ENCODE assay signal across 18 cellular contexts in genomic region chr4:94613248-94613647, GRCh38.
A peak's percentile ranks its signal among the peaks of the same experiment; 100 is the strongest.
DNase-seq lines count a peak whose midpoint lies in the region; ATAC-seq, FAIRE-seq and TF ChIP-seq lines count a peak whose summit lies in the region.
"Had no signal": no experiment of that assay in that cellular context is flagged by ENCODE, and none has a peak within 500 bp of the region (broad histone marks: within the 10 kb centered on the region; RNA-seq: fewer than 3 reads in every experiment).

No MANE protein-coding gene starts in this region.

- H3K27ac ChIP-seq in A549 (no peak overlapping the region), IMR-90 (ENCODE audit: insufficient read depth, low read length) (no peak overlapping the region), pancreas (no peak overlapping the region), colonic mucosa (no peak overlapping the region)
- H3K27ac ChIP-seq: C4-2B had no signal

- no peak overlapping the region for H2BK15ac ChIP-seq in IMR-90 (ENCODE audit: low read depth, low read length)

- H3K4me1 ChIP-seq in A549 (peaks cover 28% of the 10 kb centered on the region; the same call in 2 of the 3 replicates), IMR-90 (ENCODE audit: control insufficient read depth, insufficient read depth, low read length) (peaks cover 2% of the 10 kb centered on the region), pancreas (peaks cover 0 to 5% (median 0%) of the 10 kb centered on the region in 3 donors), colonic mucosa (no peaks in the 10 kb centered on the region)
- H3K4me1 ChIP-seq: BE2C, HAP-1 had no signal

- dilution Hi-C loops in IMR-90 (cut with HindIII; ENCODE audit: low sequenced_read_pairs, unreplicated experiment): no loop called here

- TF ChIP-seq EP300 in A549 (IDR thresholded peaks at IDR 0.05): no peak

- no peak overlapping the region for H2AK5ac ChIP-seq in IMR-90 (ENCODE audit: low read depth, low read length)

- TF ChIP-seq CTCF in A549 (IDR thresholded peaks at IDR 0.05) (no peak), IMR-90 (conservative IDR thresholded peaks at IDR 0.05; ENCODE audit: low read depth, low read length) (no peak), fibroblast of villous mesenchyme (IDR thresholded peaks at IDR 0.05; ENCODE audit: insufficient read depth, low read depth, low read length) (no peak), pancreas (IDR thresholded peaks at IDR 0.05) (no peak), colonic mucosa (IDR thresholded peaks at IDR 0.05) (no peak)

- FAIRE-seq in A549 (lab: Jason Lieb, UNC) (no peak), pancreas (lab: Jason Lieb, UNC) (peak; percentile 65)
- FAIRE-seq: D721Med, GM12891 had no signal

- no peak overlapping the region for H3K18ac ChIP-seq in IMR-90 (ENCODE audit: low read depth, low read length)

- no peak overlapping the region for H2BK20ac ChIP-seq in IMR-90 (ENCODE audit: low read depth, low read length)

- H4K91ac ChIP-seq in IMR-90 (ENCODE audit: insufficient read depth, low read depth, low read length): no peak overlapping the region

- H3K14ac ChIP-seq in IMR-90 (replicated peaks; ENCODE audit: low read depth, low read length): no peak overlapping the region

- intact Hi-C loops in IMR-90 (cut with micrococcal nuclease): no loop called here
- intact Hi-C loops in pancreas (cut with DNase I): no loop called here
- intact Hi-C loops in colonic mucosa (cut with DNase I): no loop called here

- TF ChIP-seq POLR2A in A549 (IDR thresholded peaks at IDR 0.05; ENCODE audit: low read length) (no peak), IMR-90 (IDR thresholded peaks at IDR 0.05; ENCODE audit: low read depth, low read length) (no peak)

- POLR2A ChIA-PET in A549 (lab: Yijun Ruan, JAX) (no interaction called here), IMR-90 (lab: Charles Lee; ENCODE audit: unreplicated experiment) (no interaction called here)

- H3K9me1 ChIP-seq in IMR-90 (ENCODE audit: insufficient read depth, low read length): peaks cover 10% of the 10 kb centered on the region

- no peak for TF ChIP-seq RAD21 in A549 (conservative IDR thresholded peaks at IDR 0.05 in 1 of 2, IDR thresholded peaks at IDR 0.05 in 1 of 2)
- TF ChIP-seq RAD21 in IMR-90 (IDR thresholded peaks at IDR 0.05; ENCODE audit: low read length): no peak

- H3K27me3 ChIP-seq in IMR-90 (ENCODE audit: control insufficient read depth, insufficient read depth, low read length): no peaks in the 10 kb centered on the region
- H3K27me3 ChIP-seq in pancreas: no peaks in the 10 kb centered on the region
- H3K27me3 ChIP-seq in colonic mucosa: no peaks in the 10 kb centered on the region
- H3K27me3 ChIP-seq: BE2C had no signal

- no peak overlapping the region for H3K4ac ChIP-seq in IMR-90 (ENCODE audit: low read depth, low read length)

- H3K9ac ChIP-seq in IMR-90 (ENCODE audit: low read depth, low read length) (no peak overlapping the region), colonic mucosa (ENCODE audit: low read depth in 2 of 2, low read length in 2 of 2) (no peak overlapping the region)

- BruUV-seq in IMR-90 (replicated peaks; lab: Mats Ljungman, UMichigan): no TSS peak

- peaks cover 1% of the 10 kb centered on the region; the same call in 1 of the 2 replicates for H3K36me3 ChIP-seq in IMR-90 (ENCODE audit: control insufficient read depth, insufficient read depth, low read length)
- H3K36me3 ChIP-seq in pancreas: peaks cover 0 to 1% (median 0%) of the 10 kb centered on the region in 3 donors
- H3K36me3 ChIP-seq in colonic mucosa: no peaks in the 10 kb centered on the region
- H3K36me3 ChIP-seq: HAP-1 had no signal

- H4K8ac ChIP-seq in IMR-90 (ENCODE audit: low read depth in 2 of 2, low read length in 2 of 2): no peak overlapping the region

- no peak overlapping the region for H2BK5ac ChIP-seq in IMR-90 (ENCODE audit: low read depth, low read length, poor library complexity, severe bottlenecking)

- no peak overlapping the region for H4K5ac ChIP-seq in IMR-90 (ENCODE audit: low read depth, low read length)

- CTCF ChIA-PET in A549 (lab: Yijun Ruan, JAX): no interaction called here
- CTCF ChIA-PET in IMR-90 (lab: Yijun Ruan, JAX): interaction anchor here (1.4 kb wide), 1 partner anchor 206 kb away, joined by 3 read pairs; no protein-coding TSS in a partner anchor

- no peaks in the 10 kb centered on the region for H3K9me3 ChIP-seq in A549
- H3K9me3 ChIP-seq in IMR-90 (ENCODE audit: control insufficient read depth, insufficient read depth, low read length): no peaks in the 10 kb centered on the region
- no peaks in the 10 kb centered on the region for H3K9me3 ChIP-seq in pancreas
- H3K9me3 ChIP-seq in colonic mucosa: no peaks in the 10 kb centered on the region
- H3K9me3 ChIP-seq: BE2C, HAP-1 had no signal

- DNase-seq in A549 (ENCODE audit: low read depth in 1 of 2, low spot score in 1 of 2): no peak
- peak; percentile 14 for DNase-seq in IMR-90
- peak; percentile 80 for DNase-seq in fibroblast of villous mesenchyme (ENCODE audit: low read depth)
- no peak for DNase-seq in pancreas
- no peak for DNase-seq in colonic mucosa
- DNase-seq in SIG-M5 treated with dmso at 0.1 percent for 504 hours (lab: John Stamatoyannopoulos, UW; ENCODE audit: unreplicated experiment): no peak
- DNase-seq in activated CD8-positive, alpha-beta memory T cell treated with anti-CD3 and anti-CD28 coated beads, Interleukin-2, amount 50 U/mL, for 4 hours: no peak
- DNase-seq: BE2C; CD8-positive, alpha-beta T cell; COR-L47; DMS153; DMS79 treated with DMSO at 0.1 percent for 48 hours; EL; GOT3 had no signal

- H2AFZ ChIP-seq in IMR-90 (replicated peaks; ENCODE audit: low read length, poor library complexity): no peak overlapping the region

- peaks cover 8% of the 10 kb centered on the region; the same call in 1 of the 2 replicates for H4K20me1 ChIP-seq in IMR-90 (ENCODE audit: insufficient read depth, low read length)

- H2BK120ac ChIP-seq in IMR-90 (ENCODE audit: low read depth, low read length): no peak overlapping the region

- H3K4me3 ChIP-seq in A549: no peak overlapping the region
- H3K4me3 ChIP-seq in IMR-90 (ENCODE audit: insufficient read depth, low read depth, low read length): no peak overlapping the region
- no peak overlapping the region for H3K4me3 ChIP-seq in fibroblast of villous mesenchyme (ENCODE audit: low read depth, low read length)
- H3K4me3 ChIP-seq in pancreas: no peak overlapping the region
- H3K4me3 ChIP-seq in colonic mucosa: no peak overlapping the region
- H3K4me3 ChIP-seq: HAP-1 had no signal

- no peak overlapping the region for H3K56ac ChIP-seq in IMR-90 (ENCODE audit: extremely low read depth, insufficient read depth, low read length)

- 65% methylated on average over 1 of the region's 1 CpG for WGBS in A549 (ENCODE audit: missing lambda C conversion rate)
- no CpG with 5 or more reads among the region's 1 CpG for WGBS in IMR-90 (ENCODE audit: extremely low coverage in 2 of 2, insufficient read length in 1 of 2), 2 experiments
- WGBS in pancreas, 2 donors: 16 to 23% methylated on average over 1 of the region's 1 CpG

- ATAC-seq in A549 (no peak), IMR-90 (ENCODE audit: low read depth) (peak; percentile 42), pancreas (no peak)
- ATAC-seq: CD8-positive, alpha-beta T cell had no signal

- in situ Hi-C loops in IMR-90 (cut with MboI; ENCODE audit: low sequenced_read_pairs): no loop called here

- H3K23ac ChIP-seq in IMR-90 (ENCODE audit: low read depth, low read length): no peak overlapping the region

- peaks cover 13 to 14% of the 10 kb centered on the region in 2 experiments for H3K79me1 ChIP-seq in IMR-90 (ENCODE audit: low read depth in 1 of 2, low read length in 2 of 2)

- 0 out of 3 replicates have a peak overlapping the region, but pooled peaks have one; percentile 8 for H3K4me2 ChIP-seq in A549
- no peak overlapping the region; the same call in none of the 2 replicates for H3K4me2 ChIP-seq in IMR-90 (ENCODE audit: low read depth, low read length)

- no peak overlapping the region for H2AK9ac ChIP-seq in IMR-90 (replicated peaks; ENCODE audit: low read depth, low read length, poor library complexity)

TF ChIP-seq in A549, 52 proteins besides CTCF, POLR2A, EP300 and RAD21 (continues in another document):
- TF ChIP-seq NR3C1 (IDR thresholded peaks at IDR 0.05) (no peak), RFX5 (IDR thresholded peaks at IDR 0.05) (no peak), CBX8 (IDR thresholded peaks at IDR 0.05) (no peak), FOSL2 (IDR thresholded peaks at IDR 0.05) (no peak), FOSL2 (CRISPR knock-in tag; IDR thresholded peaks at IDR 0.05) (no peak), USF2 (IDR thresholded peaks at IDR 0.05) (no peak)

TF ChIP-seq in IMR-90, 13 proteins besides CTCF, POLR2A, EP300 and RAD21:
- no peak for TF ChIP-seq BHLHE40 (IDR thresholded peaks at IDR 0.05; ENCODE audit: low read depth, low read length)
- TF ChIP-seq NFE2L2 (IDR thresholded peaks at IDR 0.05; ENCODE audit: low read depth, low read length): no peak
- no peak for TF ChIP-seq USF2 (IDR thresholded peaks at IDR 0.05; ENCODE audit: low read depth, low read length)
- no peak for TF ChIP-seq RFX5 (IDR thresholded peaks at IDR 0.05; ENCODE audit: low read depth, low read length)
- no peak for TF ChIP-seq SMC3 (IDR thresholded peaks at IDR 0.05; ENCODE audit: low read depth, low read length)
- no peak for TF ChIP-seq RCOR1 (IDR thresholded peaks at IDR 0.05; ENCODE audit: insufficient replicate concordance, low read length)
- TF ChIP-seq CHD1 (IDR thresholded peaks at IDR 0.05; ENCODE audit: low read depth, low read length): no peak
- TF ChIP-seq MAFK (IDR thresholded peaks at IDR 0.05; ENCODE audit: low read depth, low read length): no peak

Comparison
In these comparisons a context has a peak if more than half of its experiments do, and no peak if none do; other contexts are left out.
1. DNase-seq: peak in IMR-90 (single experiment) and fibroblast of villous mesenchyme (single experiment); none in A549 (0 of 2), pancreas (0 of 6), colonic mucosa (single experiment), SIG-M5 treated with dmso at 0.1 percent for 504 hours (single experiment) and activated CD8-positive, alpha-beta memory T cell treated with anti-CD3 and anti-CD28 coated beads, Interleukin-2, amount 50 U/mL, for 4 hours (single experiment).